10 cellular contexts compared by ENCODE assay signal in the genomic region with DNA sequence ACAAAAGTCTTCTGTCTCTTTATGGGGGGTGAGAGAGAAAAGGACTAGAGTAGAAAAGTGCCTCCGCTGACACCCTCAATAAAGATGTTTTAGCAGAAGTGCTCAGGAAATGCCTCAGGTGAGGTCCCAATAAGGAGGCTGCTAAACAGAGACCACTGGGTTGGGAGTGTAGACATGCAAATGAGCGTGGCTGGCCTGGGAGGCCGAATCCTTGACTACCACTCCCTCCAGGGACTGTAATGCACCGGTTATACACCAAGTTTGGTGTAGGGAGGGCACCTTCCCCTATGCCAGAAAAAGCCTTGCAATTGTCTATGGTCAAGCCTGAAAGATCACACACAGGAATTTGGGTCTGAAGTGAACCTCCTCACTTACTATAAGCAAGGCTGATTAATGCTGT. TPM values are rescaled to one million over a fixed set of nuclear protein-coding genes. Genes with fewer than 3 reads are reported as not detected.
DNase-seq lines count a peak whose midpoint lies in the region; TF ChIP-seq lines count a peak whose summit lies in the region.
"Had no signal": no experiment of that assay in that cellular context is flagged by ENCODE, and none has a peak within 500 bp of the region (broad histone marks: within the 10 kb centered on the region; RNA-seq: fewer than 3 reads in every experiment).

No MANE protein-coding gene starts in this region.

- peak overlapping the region in 4 of 11 experiments; percentile 27 to 94 (median 62); a peak in 6 of 22 replicates for H3K9ac ChIP-seq in BLaER1 treated with 17β-estradiol and CSF1 and Interleukin-3, amounts not matched to agents 10 nM and 100 nM

- peaks cover 39% of the 10 kb centered on the region for H3K36me3 Mint-ChIP-seq in activated CD4-positive, alpha-beta memory T cell treated with anti-CD3 and anti-CD28 coated beads for 36 hours
- H3K36me3 Mint-ChIP-seq in immature natural killer cell = peaks cover 3 to 11% (median 5%) of the 10 kb centered on the region in 3 donors

- H3K27me3 Mint-ChIP-seq in activated CD4-positive, alpha-beta memory T cell treated with anti-CD3 and anti-CD28 coated beads for 36 hours = no peaks in the 10 kb centered on the region
- H3K27me3 Mint-ChIP-seq in immature natural killer cell (ENCODE audit: low read depth in 3 of 3) = peaks cover 4 to 7% (median 5%) of the 10 kb centered on the region in 3 donors

- no peaks in the 10 kb centered on the region for H3K27me3 ChIP-seq in BLaER1 treated with 17β-estradiol and CSF1 and Interleukin-3, amounts not matched to agents 10 nM and 100 nM
- H3K27me3 ChIP-seq in brain microvascular endothelial cell (replicated peaks) = no peaks in the 10 kb centered on the region

- H3K9me3 ChIP-seq in BLaER1 treated with 17β-estradiol and CSF1 and Interleukin-3, amounts not matched to agents 10 nM and 100 nM (replicated peaks in 1 of 11) = no peaks in the 10 kb centered on the region

- DNase-seq in GM20000 (ENCODE audit: low spot score) = peak; percentile 10
- no peak for DNase-seq in activated CD4-positive, alpha-beta memory T cell treated with anti-CD3 and anti-CD28 coated beads for 36 hours
- no peak for DNase-seq in immature natural killer cell
- no peak for DNase-seq in NCI-H2196 treated with DMSO at 0.1 percent for 48 hours (lab: John Stamatoyannopoulos, UW; ENCODE audit: unreplicated experiment)
- no peak for DNase-seq in brain microvascular endothelial cell
- no peak for DNase-seq in DMS153 (lab: John Stamatoyannopoulos, UW)
- DNase-seq in NOMO-1 treated with DMSO at 0.1 percent for 48 hours (lab: John Stamatoyannopoulos, UW; ENCODE audit: unreplicated experiment) = no peak
- DNase-seq: effector CD8-positive, alpha-beta T cell; stimulated activated naive CD4-positive, alpha-beta T cell had no signal

- H3K4me3 Mint-ChIP-seq in activated CD4-positive, alpha-beta memory T cell treated with anti-CD3 and anti-CD28 coated beads for 36 hours = peak overlapping the region; percentile 62
- H3K4me3 Mint-ChIP-seq in immature natural killer cell = peak overlapping the region; percentile 54 to 99 (median 71)

- peaks cover 47 to 53% (median 49%) of the 10 kb centered on the region in 11 experiments for H3K36me3 ChIP-seq in BLaER1 treated with 17β-estradiol and CSF1 and Interleukin-3, amounts not matched to agents 10 nM and 100 nM
- H3K36me3 ChIP-seq in brain microvascular endothelial cell (replicated peaks) = peaks cover 27% of the 10 kb centered on the region

- H3K9me3 Mint-ChIP-seq in activated CD4-positive, alpha-beta memory T cell treated with anti-CD3 and anti-CD28 coated beads for 36 hours = no peaks in the 10 kb centered on the region
- no peaks in the 10 kb centered on the region for H3K9me3 Mint-ChIP-seq in immature natural killer cell

- POLR2A ChIA-PET in activated CD4-positive, alpha-beta memory T cell treated with anti-CD3 and anti-CD28 coated beads for 36 hours (lab: Charles Lee) = no interaction called here

- H3K27ac Mint-ChIP-seq in activated CD4-positive, alpha-beta memory T cell treated with anti-CD3 and anti-CD28 coated beads for 36 hours = peak overlapping the region; percentile 1
- peak overlapping the region in 5 of 6 donors; percentile 41 to 77 (median 64) for H3K27ac Mint-ChIP-seq in immature natural killer cell

- CTCF ChIA-PET in activated CD4-positive, alpha-beta memory T cell treated with anti-CD3 and anti-CD28 coated beads for 36 hours (lab: Charles Lee) = no interaction called here

- H3K4me1 Mint-ChIP-seq in activated CD4-positive, alpha-beta memory T cell treated with anti-CD3 and anti-CD28 coated beads for 36 hours (ENCODE audit: low read depth) = peaks cover 47% of the 10 kb centered on the region
- H3K4me1 Mint-ChIP-seq in immature natural killer cell = peaks cover 40 to 75% of the 10 kb centered on the region in 2 donors

- peaks cover 22 to 35% (median 29%) of the 10 kb centered on the region in 10 experiments for H3K4me1 ChIP-seq in BLaER1 treated with 17β-estradiol and CSF1 and Interleukin-3, amounts not matched to agents 10 nM and 100 nM

- peak overlapping the region in 9 of 10 experiments; percentile 94 to 100 (median 97); a peak in 17 of 20 replicates for H3K4me3 ChIP-seq in BLaER1 treated with 17β-estradiol and CSF1 and Interleukin-3, amounts not matched to agents 10 nM and 100 nM
- H3K4me3 ChIP-seq in brain microvascular endothelial cell (ENCODE audit: low read depth, low read length) = no peak overlapping the region

- intact Hi-C loops in activated CD4-positive, alpha-beta memory T cell treated with anti-CD3 and anti-CD28 coated beads for 36 hours (cut with micrococcal nuclease) = loop anchor here (10.0 kb wide), 2 partner anchors 1182 to 1242 kb away; no protein-coding TSS in a partner anchor

- peaks cover 0 to 54% (median 39%) of the 10 kb centered on the region in 11 experiments; a peak in 20 of 22 replicates for H4K20me1 ChIP-seq in BLaER1 treated with 17β-estradiol and CSF1 and Interleukin-3, amounts not matched to agents 10 nM and 100 nM

- in situ Hi-C loops in brain microvascular endothelial cell (cut with HindIII; ENCODE audit: low pct_ligation_motif_present, low sequenced_read_pairs) = no loop called here

- peak overlapping the region; percentile 84 to 96 (median 90) for H3K4me2 ChIP-seq in BLaER1 treated with 17β-estradiol and CSF1 and Interleukin-3, amounts not matched to agents 10 nM and 100 nM

- TF ChIP-seq CTCF in GM20000 (IDR thresholded peaks at IDR 0.05; ENCODE audit: extremely low read depth, missing control alignments) (no peak), brain microvascular endothelial cell (IDR thresholded peaks at IDR 0.05; ENCODE audit: low read depth, low read length, missing control alignments) (no peak)

- peak overlapping the region in 1 of 11 experiments; percentile 26; a peak in 1 of 22 replicates for H3K27ac ChIP-seq in BLaER1 treated with 17β-estradiol and CSF1 and Interleukin-3, amounts not matched to agents 10 nM and 100 nM
- H3K27ac ChIP-seq in brain microvascular endothelial cell = no peak overlapping the region

RNA-seq across cellular contexts. Expression of gene TMX3, which starts 1.8 kb away (rescaled TPM):
- total RNA-seq in activated CD4-positive, alpha-beta memory T cell treated with anti-CD3 and anti-CD28 coated beads for 36 hours = 10 to 100 TPM; 42.4 to 44.6 TPM
- polyA plus RNA-seq in immature natural killer cell = 10 to 100 TPM; 20.7 to 22.6 (median 21.3) TPM
